In genomic region chr10:81502677-81503359, GRCh38 we compare ENCODE assay signal across 26 cellular contexts.
"Had no signal": no experiment of that assay in that cellular context is flagged by ENCODE, and none has a peak within 500 bp of the region (broad histone marks: within the 10 kb centered on the region; RNA-seq: fewer than 3 reads in every experiment).

No MANE protein-coding gene starts in this region.

- H3K4me3 ChIP-seq: MG63, SJSA1 had no signal

- DNase-seq: activated CD4-positive, alpha-beta T cell treated with anti-CD3 and anti-CD28 coated beads for 48 hours; activated CD4-positive, alpha-beta T cell treated with anti-CD3 and anti-CD28 coated beads, Interleukin-2, amount 50 U/mL, for 4 hours; activated CD4-positive, CD25-positive, alpha-beta regulatory T cell treated with anti-CD3 and anti-CD28 coated beads, Interleukin-2, amount 50 U/mL, for 72 hours; activated CD8-positive, alpha-beta memory T cell treated with anti-CD3 and anti-CD28 coated beads, Interleukin-2, amount 10 ng/mL, durations not matched to agents 7 days and 5 days; activated effector memory CD4-positive, alpha-beta T cell treated with anti-CD3 and anti-CD28 coated beads, Interleukin-2, amount 50 U/mL, for 16 hours; activated naive CD4-positive, alpha-beta T cell treated with Interleukin-2 at 50 U/mL for 16 hours; activated naive CD8-positive, alpha-beta T cell treated with anti-CD3 and anti-CD28 coated beads, Interleukin-2, amount 50 U/mL, for 24 hours; activated T-cell treated with anti-CD3 and anti-CD28 coated beads, Interleukin-2, amount 50 U/mL, for 24 hours; amniotic stem cell; MG63; MV-4-11; NCI-H1092 treated with DMSO at 0.1 percent for 48 hours; NCI-H1417 treated with DMSO at 0.1 percent for 48 hours; NCI-H1694; NCI-H2029; NCI-H345; NCI-H510A; NCI-H526 treated with DMSO at 0.1 percent for 48 hours; NCI-H82; RPMI8226; SHP77 had no signal

- H3K36me3 Mint-ChIP-seq: activated CD8-positive, alpha-beta memory T cell treated with anti-CD3 and anti-CD28 coated beads, Interleukin-2, amount 10 ng/mL, durations not matched to agents 7 days and 5 days; activated naive CD4-positive, alpha-beta T cell treated with anti-CD3 and anti-CD28 coated beads, Interleukin-2, amount 50 U/mL, for 72 hours; brain had no signal

- H3K36me3 ChIP-seq: MG63, SJSA1 had no signal

- H3K4me1 Mint-ChIP-seq: activated CD8-positive, alpha-beta memory T cell treated with anti-CD3 and anti-CD28 coated beads, Interleukin-2, amount 10 ng/mL, durations not matched to agents 7 days and 5 days; activated naive CD8-positive, alpha-beta T cell treated with anti-CD3 and anti-CD28 coated beads, Interleukin-2, amount 50 U/mL, for 24 hours; brain had no signal

- ATAC-seq: activated CD8-positive, alpha-beta memory T cell treated with anti-CD3 and anti-CD28 coated beads, Interleukin-2, amount 10 ng/mL, durations not matched to agents 7 days and 5 days; activated naive CD4-positive, alpha-beta T cell treated with anti-CD3 and anti-CD28 coated beads, Interleukin-2, amount 50 U/mL, for 72 hours; activated naive CD8-positive, alpha-beta T cell treated with anti-CD3 and anti-CD28 coated beads, Interleukin-2, amount 50 U/mL, for 24 hours; Panc1 had no signal

- H3K27me3 ChIP-seq: MG63, SJSA1 had no signal

- H3K9me3 ChIP-seq: MG63 had no signal

- H3K27ac ChIP-seq: SJSA1 had no signal

- H3K4me1 ChIP-seq: SJSA1 had no signal

- H3K27ac Mint-ChIP-seq: activated CD8-positive, alpha-beta memory T cell treated with anti-CD3 and anti-CD28 coated beads, Interleukin-2, amount 10 ng/mL, durations not matched to agents 7 days and 5 days; activated naive CD4-positive, alpha-beta T cell treated with anti-CD3 and anti-CD28 coated beads, Interleukin-2, amount 50 U/mL, for 72 hours; activated naive CD8-positive, alpha-beta T cell treated with anti-CD3 and anti-CD28 coated beads, Interleukin-2, amount 50 U/mL, for 24 hours; activated T-cell treated with anti-CD3 and anti-CD28 coated beads, Interleukin-2, amount 50 U/mL, for 24 hours; brain; T-helper 1 cell treated with Interleukin-12 subunit alpha and Interleukin-12 subunit beta and Interleukin-4 antibody, amounts not matched to agents 30 μg/mL and 1 μg/mL, for 36 hours had no signal

- H3K27me3 Mint-ChIP-seq: activated CD8-positive, alpha-beta memory T cell treated with anti-CD3 and anti-CD28 coated beads, Interleukin-2, amount 10 ng/mL, durations not matched to agents 7 days and 5 days; activated naive CD8-positive, alpha-beta T cell treated with anti-CD3 and anti-CD28 coated beads, Interleukin-2, amount 50 U/mL, for 24 hours; activated T-cell treated with anti-CD3 and anti-CD28 coated beads, Interleukin-2, amount 50 U/mL, for 24 hours; brain had no signal

- H3K4me3 Mint-ChIP-seq: activated CD8-positive, alpha-beta memory T cell treated with anti-CD3 and anti-CD28 coated beads, Interleukin-2, amount 10 ng/mL, durations not matched to agents 7 days and 5 days; activated naive CD8-positive, alpha-beta T cell treated with anti-CD3 and anti-CD28 coated beads, Interleukin-2, amount 50 U/mL, for 24 hours; activated T-cell treated with anti-CD3 and anti-CD28 coated beads, Interleukin-2, amount 50 U/mL, for 24 hours; brain; T-helper 1 cell treated with Interleukin-12 subunit alpha and Interleukin-12 subunit beta and Interleukin-4 antibody, amounts not matched to agents 30 μg/mL and 1 μg/mL, for 36 hours had no signal
